Comparison of ENCODE assay signal across 1 cellular context in genomic region chr12:126156806-126157574, GRCh38.
TF ChIP-seq lines count a peak whose summit lies in the region.

No MANE protein-coding gene starts in this region.

TF ChIP-seq in GM23338, 12 proteins besides CTCF, POLR2A, EP300 and RAD21 (continued from another document):
- TF ChIP-seq ZNF114 (CRISPR knock-in tag; IDR thresholded peaks at IDR 0.05), result no peak
